In genomic region chr1:212414328-212415106, GRCh38 we compare ENCODE assay signal across 8 cellular contexts. TPM values are rescaled to one million over a fixed set of nuclear protein-coding genes. Genes with fewer than 3 reads are reported as not detected.
DNase-seq lines count a peak whose midpoint lies in the region; ATAC-seq and TF ChIP-seq lines count a peak whose summit lies in the region.

PACC1 (minus strand) TSS chr1:212414886; CDS start chr1:212414757, 129 bp downstream.

- H3K27ac Mint-ChIP-seq in activated naive CD4-positive, alpha-beta T cell treated with anti-CD3 and anti-CD28 coated beads, Interleukin-2, amount 50 U/mL, for 24 hours, result peak within 1 kb of the TSS; percentile 93
- peak within 1 kb of the TSS; percentile 73 for H3K27ac Mint-ChIP-seq in glutamatergic neuron (ENCODE audit: unreplicated experiment)
- peak within 1 kb of the TSS; percentile 77 for H3K27ac Mint-ChIP-seq in osteocyte (ENCODE audit: unreplicated experiment)

- ATAC-seq in SK-N-SH treated with all-trans-retinoic acid at 6 μM for 48 hours, result peak; percentile 97

- H3K9me3 Mint-ChIP-seq in activated naive CD4-positive, alpha-beta T cell treated with anti-CD3 and anti-CD28 coated beads, Interleukin-2, amount 50 U/mL, for 24 hours, result no peaks in the 10 kb centered on the region
- peaks cover 11% of the 10 kb centered on the region for H3K9me3 Mint-ChIP-seq in glutamatergic neuron (ENCODE audit: unreplicated experiment)
- no peaks in the 10 kb centered on the region for H3K9me3 Mint-ChIP-seq in osteocyte (ENCODE audit: unreplicated experiment)

- peaks cover 5% of the 10 kb centered on the region for H3K36me3 Mint-ChIP-seq in activated naive CD4-positive, alpha-beta T cell treated with anti-CD3 and anti-CD28 coated beads, Interleukin-2, amount 50 U/mL, for 24 hours
- H3K36me3 Mint-ChIP-seq in glutamatergic neuron (ENCODE audit: unreplicated experiment) (peaks cover 16% of the 10 kb centered on the region), osteocyte (ENCODE audit: unreplicated experiment) (peaks cover 6% of the 10 kb centered on the region)

- peaks cover 19% of the 10 kb centered on the region for H3K36me3 ChIP-seq in thymus (ENCODE audit: control insufficient read depth, insufficient read depth)

- H3K9me3 ChIP-seq in thymus (ENCODE audit: control insufficient read depth), result no peaks in the 10 kb centered on the region

- H3K27ac ChIP-seq in thymus (ENCODE audit: low read depth), result peak within 1 kb of the TSS; percentile 85

- H3K4me1 Mint-ChIP-seq in activated naive CD4-positive, alpha-beta T cell treated with anti-CD3 and anti-CD28 coated beads, Interleukin-2, amount 50 U/mL, for 24 hours, result peaks cover 38% of the 10 kb centered on the region
- H3K4me1 Mint-ChIP-seq in glutamatergic neuron (ENCODE audit: low read depth, unreplicated experiment) (peaks cover 11% of the 10 kb centered on the region), osteocyte (ENCODE audit: unreplicated experiment) (peaks cover 18% of the 10 kb centered on the region)

- no peaks in the 10 kb centered on the region for H3K27me3 Mint-ChIP-seq in activated naive CD4-positive, alpha-beta T cell treated with anti-CD3 and anti-CD28 coated beads, Interleukin-2, amount 50 U/mL, for 24 hours
- H3K27me3 Mint-ChIP-seq in glutamatergic neuron (ENCODE audit: unreplicated experiment) (peaks cover 13% of the 10 kb centered on the region), osteocyte (ENCODE audit: unreplicated experiment) (no peaks in the 10 kb centered on the region)

- H3K4me3 ChIP-seq in HFF-Myc (replicated peaks; ENCODE audit: low read depth, low read length) (peak within 1 kb of the TSS; percentile 79), thymus (ENCODE audit: low read length) (peak within 1 kb of the TSS; percentile 94)

- TF ChIP-seq CTCF in GM10248 (IDR thresholded peaks at IDR 0.05; ENCODE audit: control extremely low read depth, extremely low read depth, low read depth, missing control alignments) (no peak), HFF-Myc (IDR thresholded peaks at IDR 0.05; ENCODE audit: low read depth, low read length, missing control alignments) (no peak), glutamatergic neuron (IDR thresholded peaks at IDR 0.05; ENCODE audit: partially characterized antibody, unreplicated experiment) (peak; percentile 13), osteocyte (IDR thresholded peaks at IDR 0.05) (no peak)

- DNase-seq in GM10248 (ENCODE audit: extremely low spot score), result peak; percentile 98
- peak; percentile 61 for DNase-seq in HFF-Myc (ENCODE audit: extremely low read depth, low read depth)
- peak; percentile 99 for DNase-seq in NAMALWA (ENCODE audit: low spot score)
- peak; percentile 94 for DNase-seq in glutamatergic neuron
- DNase-seq in osteocyte (ENCODE audit: extremely low spot score, unreplicated experiment), result peak; percentile 94

- H3K4me3 Mint-ChIP-seq in activated naive CD4-positive, alpha-beta T cell treated with anti-CD3 and anti-CD28 coated beads, Interleukin-2, amount 50 U/mL, for 24 hours, result peak within 1 kb of the TSS; percentile 97
- H3K4me3 Mint-ChIP-seq in glutamatergic neuron (ENCODE audit: unreplicated experiment), result peak within 1 kb of the TSS; percentile 98
- H3K4me3 Mint-ChIP-seq in osteocyte (ENCODE audit: unreplicated experiment), result peak within 1 kb of the TSS; percentile 100

- CTCF ChIA-PET in GM10248 (lab: Yijun Ruan, JAX), result interaction anchor here (0.7 to 2.9 kb wide), 5 partner anchors 12 to 48 kb away, joined by 3 to 8 read pairs (median 4); partner anchors contain the start of gene NENF

- under 1% methylated on average over 74 of the region's 74 CpGs for WGBS in thymus

- H3K4me1 ChIP-seq in thymus (ENCODE audit: control insufficient read depth, insufficient read depth, low read length), result peaks cover 13% of the 10 kb centered on the region

- no peaks in the 10 kb centered on the region for H3K27me3 ChIP-seq in thymus (ENCODE audit: control insufficient read depth, insufficient read depth)

- POLR2A ChIA-PET in GM10248 (lab: Yijun Ruan, JAX), result interaction anchor here (0.7 to 1.0 kb wide), 2 partner anchors 190 to 526 kb away, joined by 3 read pairs; no protein-coding TSS in a partner anchor

TF ChIP-seq in SK-N-SH treated with all-trans-retinoic acid at 6 μM for 48 hours, 23 proteins besides CTCF, POLR2A, EP300 and RAD21:
- TF ChIP-seq ARNTL (CRISPR knock-in tag; IDR thresholded peaks at IDR 0.05; ENCODE audit: borderline replicate concordance, low read depth) (no peak), ZFP3 (CRISPR knock-in tag; IDR thresholded peaks at IDR 0.05) (no peak), OSR1 (CRISPR knock-in tag; IDR thresholded peaks at IDR 0.05) (no peak)

RNA-seq across cellular contexts. Expression of gene PACC1, which starts in this region (rescaled TPM):
- total RNA-seq in glutamatergic neuron (ENCODE audit: unreplicated experiment) (25.8 TPM), osteocyte (9.9 and 11.4 TPM in 2 replicates)
- polyA plus RNA-seq in thymus, result 13.7 TPM

Comparison
In these comparisons a context has a peak if more than half of its experiments do, and no peak if none do; other contexts are left out.
1. Peak in every context shown above with its lines: DNase-seq, ATAC-seq, H3K4me3 ChIP-seq and H3K27ac ChIP-seq.